9 cellular contexts compared by ENCODE assay signal in genomic region chr15:70559223-70559823, GRCh38.
DNase-seq lines count a peak whose midpoint lies in the region; ATAC-seq, FAIRE-seq and TF ChIP-seq lines count a peak whose summit lies in the region.
"Had no signal": no experiment of that assay in that cellular context is flagged by ENCODE, and none has a peak within 500 bp of the region (broad histone marks: within the 10 kb centered on the region; RNA-seq: fewer than 3 reads in every experiment).

No MANE protein-coding gene starts in this region.

- intact Hi-C loops in Right ventricle myocardium superior (cut with DNase I) (no loop called here), cardiac septum (cut with DNase I) (no loop called here), kidney (cut with DNase I) (no loop called here)

- H3K4me1 ChIP-seq in kidney (ENCODE audit: control insufficient read depth in 1 of 2, insufficient read depth in 1 of 2, low read depth in 1 of 2, low read length in 2 of 2): peaks cover 0 to 8% of the 10 kb centered on the region in 2 donors

- ATAC-seq in Right ventricle myocardium superior (ENCODE audit: poor library complexity): peak; percentile 52
- ATAC-seq in HG03045 (IDR thresholded peaks at IDR 0.05; ENCODE audit: unreplicated experiment): no peak
- ATAC-seq in HG02610 (IDR thresholded peaks at IDR 0.05; ENCODE audit: unreplicated experiment): no peak
- ATAC-seq: Panc1 had no signal

- TF ChIP-seq CTCF in kidney (IDR thresholded peaks at IDR 0.05; ENCODE audit: borderline replicate concordance, extremely low read depth, insufficient read depth): no peak

- no peak for DNase-seq in Right ventricle myocardium superior
- DNase-seq in cardiac septum (ENCODE audit: low spot score): no peak
- DNase-seq in activated effector memory CD4-positive, alpha-beta T cell treated with Interleukin-2 at 50 U/mL for 16 hours: peak; percentile 56
- peak; percentile 79 for DNase-seq in kidney
- DNase-seq in stimulated activated CD8-positive, alpha-beta memory T cell treated with anti-CD3 and anti-CD28 coated beads, Interleukin-15, amount 100 ng/mL, for 4 hours (ENCODE audit: low read depth in 2 of 2): peak; percentile 16 to 22
- no peak for DNase-seq in NCI-H1694 treated with DMSO at 0.1 percent for 48 hours (lab: John Stamatoyannopoulos, UW)

- H3K9ac ChIP-seq in kidney (ENCODE audit: low read length in 2 of 2): no peak overlapping the region

- H3K4me3 ChIP-seq in kidney (ENCODE audit: low read length in 2 of 2): no peak overlapping the region

- H3K9me3 ChIP-seq in kidney (ENCODE audit: control insufficient read depth in 1 of 2, low read length in 2 of 2): no peaks in the 10 kb centered on the region

- H3K27ac ChIP-seq in kidney (ENCODE audit: low read depth in 2 of 2, low read length in 2 of 2): no peak overlapping the region

- no peak for FAIRE-seq in kidney (lab: Jason Lieb, UNC)

- H3K36me3 ChIP-seq in kidney (ENCODE audit: control insufficient read depth in 1 of 2, insufficient read depth in 2 of 2, low read length in 2 of 2): no peaks in the 10 kb centered on the region

Comparison
In these comparisons a context has a peak if more than half of its experiments do, and no peak if none do; other contexts are left out.
1. DNase-seq: peak in activated effector memory CD4-positive, alpha-beta T cell treated with Interleukin-2 at 50 U/mL for 16 hours (single experiment), kidney (single experiment) and stimulated activated CD8-positive, alpha-beta memory T cell treated with anti-CD3 and anti-CD28 coated beads, Interleukin-15, amount 100 ng/mL, for 4 hours (2 of 2); none in Right ventricle myocardium superior (single experiment), cardiac septum (single experiment) and NCI-H1694 treated with DMSO at 0.1 percent for 48 hours (single experiment).